1 cellular context compared by ENCODE assay signal in the genomic region with DNA sequence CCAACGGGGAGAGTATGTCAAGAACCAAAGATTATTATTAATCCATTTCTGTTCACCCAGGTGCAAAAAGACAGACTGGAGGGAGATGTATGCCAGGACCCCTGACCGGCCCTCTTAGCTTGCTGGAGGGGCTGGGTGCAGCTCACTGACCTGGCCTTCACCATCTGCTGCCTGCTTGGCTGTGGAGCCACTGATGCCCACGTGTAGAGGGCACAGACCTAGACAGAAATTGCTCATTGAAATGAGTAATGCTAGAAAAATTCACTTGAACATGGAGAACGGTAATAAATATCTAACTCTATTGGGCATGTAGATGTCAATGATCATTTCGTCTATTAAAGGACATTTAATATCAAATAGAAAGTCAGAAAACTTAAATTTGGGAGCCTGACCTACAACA.
TF ChIP-seq lines count a peak whose summit lies in the region.

No MANE protein-coding gene starts in this region.

TF ChIP-seq in HCT116, 20 proteins besides CTCF, POLR2A, EP300 and RAD21 (continued from another document):
- TF ChIP-seq REST (IDR thresholded peaks at IDR 0.05; ENCODE audit: low read depth) (no peak), ZNF274 (IDR thresholded peaks at IDR 0.05; ENCODE audit: low read depth, low read length) (no peak), EGR1 (IDR thresholded peaks at IDR 0.05; ENCODE audit: low read depth) (no peak)
- TF ChIP-seq, protein P1, sequence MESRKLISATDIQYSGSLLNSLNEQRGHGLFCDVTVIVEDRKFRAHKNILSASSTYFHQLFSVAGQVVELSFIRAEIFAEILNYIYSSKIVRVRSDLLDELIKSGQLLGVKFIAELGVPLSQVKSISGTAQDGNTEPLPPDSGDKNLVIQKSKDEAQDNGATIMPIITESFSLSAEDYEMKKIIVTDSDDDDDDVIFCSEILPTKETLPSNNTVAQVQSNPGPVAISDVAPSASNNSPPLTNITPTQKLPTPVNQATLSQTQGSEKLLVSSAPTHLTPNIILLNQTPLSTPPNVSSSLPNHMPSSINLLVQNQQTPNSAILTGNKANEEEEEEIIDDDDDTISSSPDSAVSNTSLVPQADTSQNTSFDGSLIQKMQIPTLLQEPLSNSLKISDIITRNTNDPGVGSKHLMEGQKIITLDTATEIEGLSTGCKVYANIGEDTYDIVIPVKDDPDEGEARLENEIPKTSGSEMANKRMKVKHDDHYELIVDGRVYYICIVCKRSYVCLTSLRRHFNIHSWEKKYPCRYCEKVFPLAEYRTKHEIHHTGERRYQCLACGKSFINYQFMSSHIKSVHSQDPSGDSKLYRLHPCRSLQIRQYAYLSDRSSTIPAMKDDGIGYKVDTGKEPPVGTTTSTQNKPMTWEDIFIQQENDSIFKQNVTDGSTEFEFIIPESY (IDR thresholded peaks at IDR 0.05; ENCODE audit: extremely low read depth, insufficient replicate concordance, low read length): no peak
- TF ChIP-seq, protein P2, sequence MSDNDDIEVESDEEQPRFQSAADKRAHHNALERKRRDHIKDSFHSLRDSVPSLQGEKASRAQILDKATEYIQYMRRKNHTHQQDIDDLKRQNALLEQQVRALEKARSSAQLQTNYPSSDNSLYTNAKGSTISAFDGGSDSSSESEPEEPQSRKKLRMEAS (IDR thresholded peaks at IDR 0.05): no peak
